In genomic region chr6:144653885-144654505, GRCh38 we compare ENCODE assay signal across 11 cellular contexts.
A peak's percentile ranks its signal among the peaks of the same experiment; 100 is the strongest.
DNase-seq lines count a peak whose midpoint lies in the region; ATAC-seq and TF ChIP-seq lines count a peak whose summit lies in the region.
"Had no signal": no experiment of that assay in that cellular context is flagged by ENCODE, and none has a peak within 500 bp of the region (broad histone marks: within the 10 kb centered on the region; RNA-seq: fewer than 3 reads in every experiment).

No MANE protein-coding gene starts in this region.

- POLR2A ChIA-PET in SK-N-SH (lab: Yijun Ruan, JAX) = no interaction called here

- WGBS in SK-N-SH (ENCODE audit: low lambda C conversion rate) = 71% methylated on average over 6 of the region's 6 CpGs

- no peaks in the 10 kb centered on the region for H3F3A ChIP-seq in SK-N-SH (replicated peaks; ENCODE audit: insufficient read depth)

- H3K27me3 Mint-ChIP-seq in T-helper 17 cell (no peaks in the 10 kb centered on the region), HFFc6 (ENCODE audit: insufficient read depth) (peaks cover under 1% of the 10 kb centered on the region; the same call in 1 of the 2 replicates)

- no peak overlapping the region for H3K4me3 ChIP-seq in SK-N-SH (ENCODE audit: low read depth in 2 of 2, low read length in 1 of 2)
- H3K4me3 ChIP-seq: BLaER1 treated with 17β-estradiol and CSF1 and Interleukin-3, amounts not matched to agents 10 nM and 100 nM; suprapubic skin had no signal

- no peaks in the 10 kb centered on the region for H4K20me1 ChIP-seq in SK-N-SH (ENCODE audit: insufficient read depth)

- no peaks in the 10 kb centered on the region for H3K9me2 ChIP-seq in SK-N-SH

- no peak for TF ChIP-seq RAD21 in SK-N-SH (IDR thresholded peaks at IDR 0.05; ENCODE audit: low read length)

- CTCF ChIA-PET in SK-N-SH (lab: Yijun Ruan, JAX) = no interaction called here

- H3K9ac ChIP-seq in SK-N-SH = no peak overlapping the region
- H3K9ac ChIP-seq: BLaER1 treated with 17β-estradiol and CSF1 and Interleukin-3, amounts not matched to agents 10 nM and 100 nM had no signal

- H3K27ac ChIP-seq in SK-N-SH (ENCODE audit: low read depth in 2 of 2, low read length in 1 of 2) = no peak overlapping the region
- H3K27ac ChIP-seq: suprapubic skin had no signal

- no peak for DNase-seq in activated naive CD4-positive, alpha-beta T cell treated with anti-CD3 and anti-CD28 coated beads, Interleukin-2, amount 50 U/mL, for 72 hours (ENCODE audit: low spot score in 2 of 2)
- no peak for DNase-seq in activated naive CD4-positive, alpha-beta T cell treated with anti-CD3 and anti-CD28 coated beads, Interleukin-2, amount 50 U/mL, for 16 hours
- DNase-seq in T-helper 17 cell = no peak
- no peak for DNase-seq in SK-N-SH
- no peak for DNase-seq in HFFc6
- no peak for DNase-seq in Right ventricle myocardium superior
- DNase-seq in HuH-7 (ENCODE audit: low spot score) = no peak
- DNase-seq: KG1 had no signal

- H3K27me3 ChIP-seq in SK-N-SH (ENCODE audit: insufficient read depth) = no peaks in the 10 kb centered on the region
- H3K27me3 ChIP-seq: BLaER1 treated with 17β-estradiol and CSF1 and Interleukin-3, amounts not matched to agents 10 nM and 100 nM; suprapubic skin had no signal

- H2AFZ ChIP-seq in SK-N-SH (ENCODE audit: low read depth) = no peak overlapping the region

- peaks cover 0 to 1% of the 10 kb centered on the region in 2 experiments; a peak in 3 of 4 replicates for H3K4me1 ChIP-seq in SK-N-SH (ENCODE audit: control insufficient read depth in 1 of 2, insufficient read depth in 2 of 2, low read depth in 1 of 2, low read length in 1 of 2)

- H3K4me2 ChIP-seq in SK-N-SH = no peak overlapping the region

- no peaks in the 10 kb centered on the region for H3K9me3 ChIP-seq in T-helper 17 cell (ENCODE audit: control insufficient read depth, low read length, poor library complexity, severe bottlenecking)
- H3K9me3 ChIP-seq in SK-N-SH = no peaks in the 10 kb centered on the region
- H3K9me3 ChIP-seq: suprapubic skin had no signal

- H3K36me3 ChIP-seq in SK-N-SH (replicated peaks in 1 of 2; ENCODE audit: control insufficient read depth in 1 of 2, insufficient read depth in 2 of 2, low read length in 1 of 2) = no peaks in the 10 kb centered on the region
- H3K36me3 ChIP-seq: suprapubic skin had no signal

- peaks cover 5 to 12% of the 10 kb centered on the region in 2 donors for H3K36me3 Mint-ChIP-seq in activated naive CD4-positive, alpha-beta T cell treated with anti-CD3 and anti-CD28 coated beads, Interleukin-2, amount 50 U/mL, for 72 hours
- peaks cover 5% of the 10 kb centered on the region for H3K36me3 Mint-ChIP-seq in T-helper 17 cell (ENCODE audit: low read depth)
- H3K36me3 Mint-ChIP-seq in HFFc6 (ENCODE audit: low read depth) = peaks cover 4% of the 10 kb centered on the region; the same call in 1 of the 2 replicates

- peaks cover 34% of the 10 kb centered on the region for H3K4me1 Mint-ChIP-seq in T-helper 17 cell
- H3K4me1 Mint-ChIP-seq in HFFc6 (ENCODE audit: low read depth) = peaks cover 26% of the 10 kb centered on the region

- peak overlapping the region; percentile 85 for H3K4me3 Mint-ChIP-seq in T-helper 17 cell
- H3K4me3 Mint-ChIP-seq in HFFc6 = no peak overlapping the region

- H3K9me3 Mint-ChIP-seq in activated naive CD4-positive, alpha-beta T cell treated with anti-CD3 and anti-CD28 coated beads, Interleukin-2, amount 50 U/mL, for 72 hours = peaks cover 0 to 4% of the 10 kb centered on the region in 2 donors
- no peaks in the 10 kb centered on the region for H3K9me3 Mint-ChIP-seq in HFFc6

- H3K27ac Mint-ChIP-seq in activated naive CD4-positive, alpha-beta T cell treated with anti-CD3 and anti-CD28 coated beads, Interleukin-2, amount 50 U/mL, for 72 hours = peak overlapping the region; percentile 12 to 16
- H3K27ac Mint-ChIP-seq in T-helper 17 cell (peak overlapping the region; percentile 99), HFFc6 (no peak overlapping the region)

- intact Hi-C loops in Right ventricle myocardium superior (cut with DNase I) = no loop called here

- TF ChIP-seq CTCF in SK-N-SH (IDR thresholded peaks at IDR 0.05) (no peak), HFFc6 (IDR thresholded peaks at IDR 0.05) (no peak)

- no peak for TF ChIP-seq EP300 in SK-N-SH (IDR thresholded peaks at IDR 0.05; ENCODE audit: borderline replicate concordance in 1 of 2, low read depth in 1 of 2, low read length in 1 of 2)

- peak; percentile 45 to 76 for ATAC-seq in activated naive CD4-positive, alpha-beta T cell treated with anti-CD3 and anti-CD28 coated beads, Interleukin-2, amount 50 U/mL, for 72 hours
- peak; percentile 75 for ATAC-seq in HG02870 (IDR thresholded peaks at IDR 0.05; ENCODE audit: unreplicated experiment)
- peak; percentile 86 for ATAC-seq in T-helper 17 cell
- ATAC-seq in Right ventricle myocardium superior (ENCODE audit: poor library complexity) = no peak

- H3K79me2 ChIP-seq in SK-N-SH (ENCODE audit: insufficient read depth) = no peaks in the 10 kb centered on the region

TF ChIP-seq in SK-N-SH, 30 proteins besides CTCF, POLR2A, EP300 and RAD21:
- TF ChIP-seq SMC3 (IDR thresholded peaks at IDR 0.05; ENCODE audit: low read depth, low read length) = no peak
- no peak for TF ChIP-seq RXRA (IDR thresholded peaks at IDR 0.05; ENCODE audit: borderline replicate concordance, low read depth)
